22 cellular contexts compared by ENCODE assay signal in genomic region chr19:14611051-14611450, GRCh38. TPM values are rescaled to one million over a fixed set of nuclear protein-coding genes. Genes with fewer than 3 reads are reported as not detected.
DNase-seq lines count a peak whose midpoint lies in the region; ATAC-seq, FAIRE-seq and TF ChIP-seq lines count a peak whose summit lies in the region.
"Had no signal": no experiment of that assay in that cellular context is flagged by ENCODE, and none has a peak within 500 bp of the region (broad histone marks: within the 10 kb centered on the region; RNA-seq: fewer than 3 reads in every experiment).

No MANE protein-coding gene starts in this region.

- peak overlapping the region in 2 of 10 experiments; percentile 0 to 43; a peak in 2 of 20 replicates for H3K4me3 ChIP-seq in BLaER1 treated with 17β-estradiol and CSF1 and Interleukin-3, amounts not matched to agents 10 nM and 100 nM
- no peak overlapping the region for H3K4me3 ChIP-seq in small intestine (ENCODE audit: low read depth in 1 of 2, low read length in 2 of 2)

- CTCF ChIA-PET in activated B cell treated with CpG ODN at 0.5 μM for 24 hours (lab: Charles Lee), result interaction anchor here (3.4 to 4.1 kb wide), 2 partner anchors 37 to 75 kb away, joined by 11 to 21 read pairs; no protein-coding TSS in a partner anchor

- FAIRE-seq in small intestine (lab: Jason Lieb, UNC), result no peak

- H3K36me3 Mint-ChIP-seq in activated B cell treated with CpG ODN at 0.5 μM for 24 hours (ENCODE audit: low read depth) (peaks cover 53% of the 10 kb centered on the region), osteocyte (ENCODE audit: unreplicated experiment) (no peaks in the 10 kb centered on the region)
- H3K36me3 Mint-ChIP-seq: T-cell had no signal

- no peaks in the 10 kb centered on the region; a peak in 1 of 22 replicates for H3K36me3 ChIP-seq in BLaER1 treated with 17β-estradiol and CSF1 and Interleukin-3, amounts not matched to agents 10 nM and 100 nM
- H3K36me3 ChIP-seq in small intestine (ENCODE audit: control insufficient read depth in 2 of 2, insufficient read depth in 2 of 2, low read length in 2 of 2), result no peaks in the 10 kb centered on the region

- no peak for TF ChIP-seq CTCF in activated B cell treated with CpG ODN at 0.5 μM for 24 hours (IDR thresholded peaks at IDR 0.05)
- TF ChIP-seq CTCF in osteocyte (IDR thresholded peaks at IDR 0.05), result no peak

- H3K27ac ChIP-seq in BLaER1 treated with 17β-estradiol and CSF1 and Interleukin-3, amounts not matched to agents 10 nM and 100 nM, result peak overlapping the region in 10 of 11 experiments; percentile 29 to 93 (median 87); a peak in 19 of 22 replicates
- H3K27ac ChIP-seq in small intestine (ENCODE audit: low read depth in 1 of 2, low read length in 1 of 2), result no peak overlapping the region
- H3K27ac ChIP-seq: KMS-11 had no signal

- peak overlapping the region; percentile 43 to 85 (median 80) for H3K4me2 ChIP-seq in BLaER1 treated with 17β-estradiol and CSF1 and Interleukin-3, amounts not matched to agents 10 nM and 100 nM
- H3K4me2 ChIP-seq: KMS-11 had no signal

- peaks cover 0 to 1% (median 0%) of the 10 kb centered on the region in 11 experiments; a peak in 1 of 22 replicates for H3K9me3 ChIP-seq in BLaER1 treated with 17β-estradiol and CSF1 and Interleukin-3, amounts not matched to agents 10 nM and 100 nM (replicated peaks in 1 of 11)
- no peaks in the 10 kb centered on the region for H3K9me3 ChIP-seq in small intestine (ENCODE audit: control insufficient read depth, low read depth)

- POLR2A ChIA-PET in activated B cell treated with CpG ODN at 0.5 μM for 24 hours (lab: Charles Lee), result interaction anchor here (0.6 to 4.5 kb wide), 8 partner anchors 8 to 1499 kb away, joined by 3 to 75 read pairs (median 5); partner anchors contain the start of gene OR7A10

- DNase-seq in NOMO-1 treated with dmso at 0.1 percent for 144 hours (lab: John Stamatoyannopoulos, UW; ENCODE audit: unreplicated experiment) (peak; percentile 63), activated B cell treated with CpG ODN at 0.5 μM for 24 hours (no peak), pons (ENCODE audit: low spot score) (peak; percentile 67), small intestine (no peak), HUDEP-2 (lab: John Stamatoyannopoulos, UW; ENCODE audit: unreplicated experiment in 76 of 76) (no peak), NCI-H446 treated with DMSO at 0.1 percent for 48 hours (lab: John Stamatoyannopoulos, UW) (no peak), osteocyte (ENCODE audit: extremely low spot score, unreplicated experiment) (no peak)
- DNase-seq: DMS79 treated with DMSO at 0.1 percent for 48 hours, H9, NCI-H1092, NCI-H1436 treated with DMSO at 0.1 percent for 48 hours, NCI-H2029, NCI-H510A, NCI-H774, T-cell had no signal

- intact Hi-C loops in activated B cell treated with CpG ODN at 0.5 μM for 24 hours (cut with micrococcal nuclease), result no loop called here

- H3K27me3 Mint-ChIP-seq in activated B cell treated with CpG ODN at 0.5 μM for 24 hours (no peaks in the 10 kb centered on the region), osteocyte (ENCODE audit: unreplicated experiment) (no peaks in the 10 kb centered on the region)

- H4K20me1 ChIP-seq in BLaER1 treated with 17β-estradiol and CSF1 and Interleukin-3, amounts not matched to agents 10 nM and 100 nM, result no peaks in the 10 kb centered on the region

- peaks cover 0 to 8% (median 3%) of the 10 kb centered on the region in 11 experiments; a peak in 10 of 22 replicates for H3K27me3 ChIP-seq in BLaER1 treated with 17β-estradiol and CSF1 and Interleukin-3, amounts not matched to agents 10 nM and 100 nM
- H3K27me3 ChIP-seq in small intestine (ENCODE audit: control insufficient read depth in 2 of 2, insufficient read depth in 2 of 2, low read length in 2 of 2), result no peaks in the 10 kb centered on the region

- H3K27ac Mint-ChIP-seq in activated B cell treated with CpG ODN at 0.5 μM for 24 hours, result peak overlapping the region; percentile 54
- H3K27ac Mint-ChIP-seq in osteocyte (ENCODE audit: unreplicated experiment), result no peak overlapping the region
- H3K27ac Mint-ChIP-seq: H9, T-cell had no signal

- no peak for ATAC-seq in activated B cell treated with CpG ODN at 0.5 μM for 24 hours (ENCODE audit: low read depth)
- ATAC-seq: Panc1, T-cell had no signal

- peak overlapping the region in 9 of 11 experiments; percentile 8 to 76 (median 51); a peak in 15 of 22 replicates for H3K9ac ChIP-seq in BLaER1 treated with 17β-estradiol and CSF1 and Interleukin-3, amounts not matched to agents 10 nM and 100 nM
- H3K9ac ChIP-seq: KMS-11 had no signal

- peaks cover 40 to 97% (median 71%) of the 10 kb centered on the region in 10 experiments for H3K4me1 ChIP-seq in BLaER1 treated with 17β-estradiol and CSF1 and Interleukin-3, amounts not matched to agents 10 nM and 100 nM
- H3K4me1 ChIP-seq in small intestine (ENCODE audit: control insufficient read depth in 2 of 2, insufficient read depth in 1 of 2, low read depth in 1 of 2, low read length in 1 of 2), result no peaks in the 10 kb centered on the region

- H3K9me3 Mint-ChIP-seq in activated B cell treated with CpG ODN at 0.5 μM for 24 hours (no peaks in the 10 kb centered on the region), osteocyte (ENCODE audit: unreplicated experiment) (peaks cover 1% of the 10 kb centered on the region)
- H3K9me3 Mint-ChIP-seq: T-cell had no signal

- H3K4me3 Mint-ChIP-seq in activated B cell treated with CpG ODN at 0.5 μM for 24 hours (no peak overlapping the region), osteocyte (ENCODE audit: unreplicated experiment) (no peak overlapping the region)
- H3K4me3 Mint-ChIP-seq: H9, T-cell had no signal

- 67 to 74% (median 73%) methylated on average over 4 of the region's 4 CpGs for WGBS in small intestine, 3 donors

- peaks cover 72% of the 10 kb centered on the region for H3K4me1 Mint-ChIP-seq in activated B cell treated with CpG ODN at 0.5 μM for 24 hours
- H3K4me1 Mint-ChIP-seq in osteocyte (ENCODE audit: unreplicated experiment), result no peaks in the 10 kb centered on the region
- H3K4me1 Mint-ChIP-seq: H9 had no signal

RNA-seq across cellular contexts. Expression of gene CLEC17A, which starts 28.2 kb away (rescaled TPM):
- total RNA-seq in activated B cell treated with CpG ODN at 0.5 μM for 24 hours, result 111 and 123 TPM in 2 replicates
- polyA plus RNA-seq in small intestine, result under 1 TPM in 1 of 3 donors, not detected in 2; 0.55 TPM
- total RNA-seq in osteocyte, result not detected in 2 replicates
- total RNA-seq: A673, G401, H9, HT-29, M059J had no signal

RNA-seq across cellular contexts. Expression of gene NDUFB7, which starts 39.2 kb away (rescaled TPM):
- 108 and 129 TPM in 2 replicates for total RNA-seq in activated B cell treated with CpG ODN at 0.5 μM for 24 hours
- polyA plus RNA-seq in small intestine, result 100 to 1,000 TPM; 597 to 818 (median 651) TPM
- total RNA-seq in osteocyte, result 149 and 158 TPM in 2 replicates

Comparison
In these comparisons a context has a peak if more than half of its experiments do, and no peak if none do; other contexts are left out.
1. H3K27ac ChIP-seq: peak in BLaER1 treated with 17β-estradiol and CSF1 and Interleukin-3, amounts not matched to agents 10 nM and 100 nM (10 of 11); none in small intestine (0 of 2).
2. DNase-seq: peak in NOMO-1 treated with dmso at 0.1 percent for 144 hours (single experiment) and pons (single experiment); none in activated B cell treated with CpG ODN at 0.5 μM for 24 hours (single experiment), small intestine (single experiment), HUDEP-2 (0 of 76), NCI-H446 treated with DMSO at 0.1 percent for 48 hours (single experiment) and osteocyte (single experiment).
3. RNA of gene CLEC17A, which starts 28.2 kb away (total RNA-seq): 111 to 123 TPM in activated B cell treated with CpG ODN at 0.5 μM for 24 hours; not detected in osteocyte; every median in the first group is over 100 times any median in the second.